In the genomic region with DNA sequence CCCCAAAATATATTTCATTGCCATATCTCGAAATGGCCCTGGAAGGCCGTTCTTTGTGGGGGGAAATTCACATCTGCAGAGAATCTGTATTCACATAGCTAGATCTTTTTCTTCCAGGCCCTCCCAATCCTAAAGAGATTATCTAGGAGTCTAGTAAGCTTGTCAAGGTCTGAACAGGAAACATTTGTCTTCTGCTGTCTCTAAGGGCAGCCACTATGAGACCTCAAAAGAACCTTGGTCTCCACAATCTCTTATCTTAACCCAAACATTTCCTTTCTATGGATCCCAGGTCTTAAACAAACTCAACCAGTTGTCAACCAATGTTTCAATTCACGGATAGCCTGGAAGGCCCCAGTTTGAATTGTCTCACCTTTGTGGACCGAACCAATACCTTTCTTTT, we compare ENCODE assay signal across 16 cellular contexts. TPM values are rescaled to one million over a fixed set of nuclear protein-coding genes. Genes with fewer than 3 reads are reported as not detected.
A peak's percentile ranks its signal among the peaks of the same experiment; 100 is the strongest.
DNase-seq lines count a peak whose midpoint lies in the region; ATAC-seq and TF ChIP-seq lines count a peak whose summit lies in the region.
"Had no signal": no experiment of that assay in that cellular context is flagged by ENCODE, and none has a peak within 500 bp of the region (broad histone marks: within the 10 kb centered on the region; RNA-seq: fewer than 3 reads in every experiment).

No MANE protein-coding gene starts in this region.

- no peaks in the 10 kb centered on the region for H3K27me3 ChIP-seq in DND-41 (ENCODE audit: insufficient read depth, low read length, poor library complexity)
- H3K27me3 ChIP-seq in vagina: no peaks in the 10 kb centered on the region

- H3K4me3 ChIP-seq in DND-41 (ENCODE audit: low read depth in 1 of 2, low read length in 2 of 2) (no peak overlapping the region), vagina (no peak overlapping the region)
- H3K4me3 ChIP-seq: HAP-1, PC-9 had no signal

- TF ChIP-seq POLR2A in vagina (IDR thresholded peaks at IDR 0.05): no peak

- POLR2A ChIA-PET in activated CD8-positive, alpha-beta T cell treated with anti-CD3 and anti-CD28 coated beads, Interleukin-2, amount 10 ng/mL, durations not matched to agents 7 days and 5 days (lab: Charles Lee): no interaction called here

- H3K27ac Mint-ChIP-seq in activated T-cell treated with anti-CD3 and anti-CD28 coated beads, Interleukin-2, amount 50 U/mL, for 72 hours: no peak overlapping the region
- H3K27ac Mint-ChIP-seq in activated CD8-positive, alpha-beta T cell treated with anti-CD3 and anti-CD28 coated beads, Interleukin-2, amount 10 ng/mL, durations not matched to agents 7 days and 5 days: no peak overlapping the region
- no peak overlapping the region for H3K27ac Mint-ChIP-seq in neural crest cell (ENCODE audit: unreplicated experiment)

- H4K20me1 ChIP-seq in DND-41 (ENCODE audit: insufficient read depth, low read length): no peaks in the 10 kb centered on the region

- H3K9ac ChIP-seq in DND-41 (ENCODE audit: low read depth, low read length): no peak overlapping the region

- H3K4me2 ChIP-seq in DND-41 (ENCODE audit: insufficient read depth, low read length): no peak overlapping the region
- H3K4me2 ChIP-seq: PC-9 had no signal

- no peak overlapping the region for H3K4me3 Mint-ChIP-seq in activated T-cell treated with anti-CD3 and anti-CD28 coated beads, Interleukin-2, amount 50 U/mL, for 72 hours
- H3K4me3 Mint-ChIP-seq in activated CD8-positive, alpha-beta T cell treated with anti-CD3 and anti-CD28 coated beads, Interleukin-2, amount 10 ng/mL, durations not matched to agents 7 days and 5 days: no peak overlapping the region
- peak overlapping the region; percentile 31 for H3K4me3 Mint-ChIP-seq in neural crest cell
- H3K4me3 Mint-ChIP-seq: CD8-positive, alpha-beta memory T cell had no signal

- H3K4me1 ChIP-seq in DND-41 (ENCODE audit: insufficient read depth, low read length) (no peaks in the 10 kb centered on the region), vagina (no peaks in the 10 kb centered on the region)
- H3K4me1 ChIP-seq: HAP-1 had no signal

- H3K27me3 Mint-ChIP-seq in activated T-cell treated with anti-CD3 and anti-CD28 coated beads, Interleukin-2, amount 50 U/mL, for 72 hours (ENCODE audit: low read depth): peaks cover 7% of the 10 kb centered on the region
- peaks cover 2% of the 10 kb centered on the region for H3K27me3 Mint-ChIP-seq in activated CD8-positive, alpha-beta T cell treated with anti-CD3 and anti-CD28 coated beads, Interleukin-2, amount 10 ng/mL, durations not matched to agents 7 days and 5 days (ENCODE audit: low read depth)
- H3K27me3 Mint-ChIP-seq in neural crest cell (ENCODE audit: low read depth): peaks cover 54% of the 10 kb centered on the region

- H2AFZ ChIP-seq in DND-41 (ENCODE audit: low read depth, low read length): no peak overlapping the region
- H2AFZ ChIP-seq: PC-9 had no signal

- H3K36me3 ChIP-seq in DND-41 (ENCODE audit: insufficient read depth, low read length): no peaks in the 10 kb centered on the region
- H3K36me3 ChIP-seq in vagina: no peaks in the 10 kb centered on the region
- H3K36me3 ChIP-seq: HAP-1 had no signal

- no peaks in the 10 kb centered on the region for H3K9me3 Mint-ChIP-seq in activated T-cell treated with anti-CD3 and anti-CD28 coated beads, Interleukin-2, amount 50 U/mL, for 72 hours
- H3K9me3 Mint-ChIP-seq in activated CD8-positive, alpha-beta T cell treated with anti-CD3 and anti-CD28 coated beads, Interleukin-2, amount 10 ng/mL, durations not matched to agents 7 days and 5 days (ENCODE audit: insufficient read depth): no peaks in the 10 kb centered on the region
- no peaks in the 10 kb centered on the region for H3K9me3 Mint-ChIP-seq in neural crest cell
- H3K9me3 Mint-ChIP-seq: CD8-positive, alpha-beta memory T cell had no signal

- CTCF ChIA-PET in activated CD8-positive, alpha-beta T cell treated with anti-CD3 and anti-CD28 coated beads, Interleukin-2, amount 10 ng/mL, durations not matched to agents 7 days and 5 days (lab: Charles Lee): no interaction called here

- H3K9me3 ChIP-seq in DND-41 (ENCODE audit: insufficient read depth, low read length, severe bottlenecking) (no peaks in the 10 kb centered on the region), vagina (no peaks in the 10 kb centered on the region)
- H3K9me3 ChIP-seq: HAP-1 had no signal

- peaks cover 10% of the 10 kb centered on the region for H3K4me1 Mint-ChIP-seq in activated T-cell treated with anti-CD3 and anti-CD28 coated beads, Interleukin-2, amount 50 U/mL, for 72 hours (ENCODE audit: low read depth)
- peaks cover 14% of the 10 kb centered on the region for H3K4me1 Mint-ChIP-seq in activated CD8-positive, alpha-beta T cell treated with anti-CD3 and anti-CD28 coated beads, Interleukin-2, amount 10 ng/mL, durations not matched to agents 7 days and 5 days (ENCODE audit: low read depth)
- peaks cover 30% of the 10 kb centered on the region for H3K4me1 Mint-ChIP-seq in neural crest cell

- intact Hi-C loops in vagina (cut with DNase I): no loop called here

- ATAC-seq in activated T-cell treated with anti-CD3 and anti-CD28 coated beads, Interleukin-2, amount 50 U/mL, for 72 hours (replicated peaks in 1 of 2): peak; percentile 21 to 59
- ATAC-seq in DND-41 (ENCODE audit: insufficient read depth, low read depth): peak; percentile 34; the same call in 1 of the 3 replicates
- peak; percentile 22 for ATAC-seq in activated CD8-positive, alpha-beta T cell treated with anti-CD3 and anti-CD28 coated beads, Interleukin-2, amount 10 ng/mL, durations not matched to agents 7 days and 5 days
- ATAC-seq in HG03095 (IDR thresholded peaks at IDR 0.05; ENCODE audit: unreplicated experiment): no peak

- no peaks in the 10 kb centered on the region for H3K79me2 ChIP-seq in DND-41 (ENCODE audit: insufficient read depth, low read length)

- H3K27ac ChIP-seq in DND-41 (ENCODE audit: low read length): no peak overlapping the region
- no peak overlapping the region for H3K27ac ChIP-seq in vagina
- H3K27ac ChIP-seq: PC-9 had no signal

- TF ChIP-seq CTCF in DND-41 (IDR thresholded peaks at IDR 0.05; ENCODE audit: borderline replicate concordance, extremely low read depth, low read length, poor library complexity, severe bottlenecking): no peak
- no peak for TF ChIP-seq CTCF in neural crest cell (conservative IDR thresholded peaks at IDR 0.05)
- no peak for TF ChIP-seq CTCF in vagina (IDR thresholded peaks at IDR 0.05)

- no peak for DNase-seq in activated T-cell treated with anti-CD3 and anti-CD28 coated beads, Interleukin-2, amount 50 U/mL, for 72 hours
- no peak for DNase-seq in activated T-cell treated with anti-CD3 and anti-CD28 coated beads, Interleukin-2, amount 50 U/mL, for 1 hour
- DNase-seq in DND-41: no peak
- DNase-seq in activated CD8-positive, alpha-beta T cell treated with anti-CD3 and anti-CD28 coated beads, Interleukin-2, amount 10 ng/mL, durations not matched to agents 7 days and 5 days: no peak
- DNase-seq in neural crest cell (ENCODE audit: low read depth, low spot score): no peak
- DNase-seq in vagina (ENCODE audit: extremely low spot score in 2 of 2): no peak
- no peak for DNase-seq in MV-4-11 (lab: John Stamatoyannopoulos, UW)
- DNase-seq: IMR-90; NCI-H1092; NCI-H69; NK-92 treated with Interleukin-12 subunit alpha and Interleukin-12 subunit beta, amount 100 ng/mL, for 24 hours; PC-9 had no signal

- no peaks in the 10 kb centered on the region for H3K36me3 Mint-ChIP-seq in activated T-cell treated with anti-CD3 and anti-CD28 coated beads, Interleukin-2, amount 50 U/mL, for 72 hours (ENCODE audit: insufficient read depth in 2 of 2)
- no peaks in the 10 kb centered on the region for H3K36me3 Mint-ChIP-seq in activated CD8-positive, alpha-beta T cell treated with anti-CD3 and anti-CD28 coated beads, Interleukin-2, amount 10 ng/mL, durations not matched to agents 7 days and 5 days (ENCODE audit: low read depth)
- H3K36me3 Mint-ChIP-seq in neural crest cell (ENCODE audit: low read depth): no peaks in the 10 kb centered on the region
- H3K36me3 Mint-ChIP-seq: CD8-positive, alpha-beta memory T cell had no signal

RNA-seq across cellular contexts. Expression of gene CRLF2, which starts 45.0 kb away (rescaled TPM):
- total RNA-seq in activated T-cell treated with anti-CD3 and anti-CD28 coated beads, Interleukin-2, amount 50 U/mL, for 72 hours: 1 to 10 TPM in 1 of 2 donors, under 1 TPM in 1; 0.22 to 1.4 TPM
- 1 to 10 TPM; 1.1 to 1.4 TPM for total RNA-seq in activated CD8-positive, alpha-beta T cell treated with anti-CD3 and anti-CD28 coated beads, Interleukin-2, amount 10 ng/mL, durations not matched to agents 7 days and 5 days
- 0.30 TPM in 1 of 2 replicates, not detected in the other for total RNA-seq in neural crest cell
- total RNA-seq in vagina: not detected
- total RNA-seq: HT-29, IMR-90 had no signal
